In genomic region chr15:78621810-78622402, GRCh38 we compare ENCODE assay signal across 17 cellular contexts. TPM values are rescaled to one million over a fixed set of nuclear protein-coding genes. Genes with fewer than 3 reads are reported as not detected.
DNase-seq lines count a peak whose midpoint lies in the region; ATAC-seq and TF ChIP-seq lines count a peak whose summit lies in the region.
"Had no signal": no experiment of that assay in that cellular context is flagged by ENCODE, and none has a peak within 500 bp of the region (broad histone marks: within the 10 kb centered on the region; RNA-seq: fewer than 3 reads in every experiment).

No MANE protein-coding gene starts in this region.

- H3K36me3 Mint-ChIP-seq in naive thymus-derived CD8-positive, alpha-beta T cell, result no peaks in the 10 kb centered on the region

- peaks cover 2 to 24% (median 18%) of the 10 kb centered on the region in 4 donors for H3K4me1 Mint-ChIP-seq in naive thymus-derived CD8-positive, alpha-beta T cell

- H3K36me3 ChIP-seq in WERI-Rb-1, result peaks cover 60% of the 10 kb centered on the region
- H3K36me3 ChIP-seq in thymus (ENCODE audit: control insufficient read depth, insufficient read depth), result peaks cover 15% of the 10 kb centered on the region
- H3K36me3 ChIP-seq: MG63 had no signal

- H3K4me3 ChIP-seq in WERI-Rb-1 (ENCODE audit: low read depth, low read length) (no peak overlapping the region), thymus (ENCODE audit: low read length) (peak overlapping the region; percentile 87)
- H3K4me3 ChIP-seq: GM23248, MG63 had no signal

- POLR2A ChIA-PET in naive thymus-derived CD8-positive, alpha-beta T cell (lab: Charles Lee), result no interaction called here

- 5% methylated on average over 10 of the region's 10 CpGs for WGBS in thymus

- H3K27ac Mint-ChIP-seq in naive thymus-derived CD8-positive, alpha-beta T cell, result no peak overlapping the region

- H3K27ac ChIP-seq in WERI-Rb-1 (peak overlapping the region; percentile 95), thymus (ENCODE audit: low read depth) (peak overlapping the region; percentile 80)
- H3K27ac ChIP-seq: GM23248 had no signal

- H3K27me3 Mint-ChIP-seq in naive thymus-derived CD8-positive, alpha-beta T cell, result peaks cover 34 to 66% (median 40%) of the 10 kb centered on the region in 5 donors

- ATAC-seq in naive thymus-derived CD8-positive, alpha-beta T cell, result peak in 1 of 2 donors; percentile 58
- no peak for ATAC-seq in HG03571 (IDR thresholded peaks at IDR 0.05; ENCODE audit: unreplicated experiment)

- peak overlapping the region in 6 of 10 donors; percentile 18 to 65 (median 59) for H3K4me3 Mint-ChIP-seq in naive thymus-derived CD8-positive, alpha-beta T cell

- H3K9me3 ChIP-seq in WERI-Rb-1 (ENCODE audit: severe bottlenecking), result no peaks in the 10 kb centered on the region
- H3K9me3 ChIP-seq in thymus (ENCODE audit: control insufficient read depth), result no peaks in the 10 kb centered on the region
- H3K9me3 ChIP-seq: MG63 had no signal

- DNase-seq in activated CD8-positive, alpha-beta memory T cell treated with anti-CD3 and anti-CD28 coated beads for 24 hours, result peak; percentile 42
- DNase-seq in activated CD8-positive, alpha-beta memory T cell treated with anti-CD3 and anti-CD28 coated beads, Interleukin-2, amount 50 U/mL, for 4 hours, result no peak
- no peak for DNase-seq in WERI-Rb-1
- DNase-seq in naive thymus-derived CD8-positive, alpha-beta T cell, result no peak
- no peak for DNase-seq in D341Med (ENCODE audit: low spot score)
- no peak for DNase-seq in inferior parietal cortex (ENCODE audit: extremely low spot score)
- DNase-seq: DMS79, GM23248, KG1, MG63, NCI-H1105 treated with DMSO at 0.1 percent for 48 hours, NCI-H187, NCI-H2171 had no signal

- TF ChIP-seq CTCF in WERI-Rb-1 (IDR thresholded peaks at IDR 0.05; ENCODE audit: low read depth, low read length), result no peak

- H3K4me1 ChIP-seq in thymus (ENCODE audit: control insufficient read depth, insufficient read depth, low read length), result peaks cover 51% of the 10 kb centered on the region

- H3K9me3 Mint-ChIP-seq in naive thymus-derived CD8-positive, alpha-beta T cell, result no peaks in the 10 kb centered on the region

- H3K27me3 ChIP-seq in WERI-Rb-1 (ENCODE audit: insufficient read depth, low read depth, severe bottlenecking), result no peaks in the 10 kb centered on the region
- no peaks in the 10 kb centered on the region for H3K27me3 ChIP-seq in thymus (ENCODE audit: control insufficient read depth, insufficient read depth)

RNA-seq across cellular contexts. Expression of gene CHRNA3, which starts 1.1 kb away (rescaled TPM):
- total RNA-seq in naive thymus-derived CD8-positive, alpha-beta T cell, result not detected
- polyA plus RNA-seq in naive thymus-derived CD8-positive, alpha-beta T cell, result not detected
- 48.3 TPM for polyA plus RNA-seq in thymus
- total RNA-seq: GM23248, NCI-H460 had no signal
- polyA plus RNA-seq: GM23248 had no signal

RNA-seq across cellular contexts. Expression of gene CHRNB4, which starts 19.1 kb away (rescaled TPM):
- total RNA-seq in naive thymus-derived CD8-positive, alpha-beta T cell, result not detected
- polyA plus RNA-seq in naive thymus-derived CD8-positive, alpha-beta T cell, result not detected
- polyA plus RNA-seq in thymus, result 0.62 TPM
- total RNA-seq: A172, GM23248 had no signal
- polyA plus RNA-seq: GM23248 had no signal

RNA-seq across cellular contexts. Expression of gene CHRNA5, which starts 56.6 kb away (rescaled TPM):
- 1 to 10 TPM; 1.3 TPM for total RNA-seq in naive thymus-derived CD8-positive, alpha-beta T cell
- polyA plus RNA-seq in naive thymus-derived CD8-positive, alpha-beta T cell, result under 1 TPM in 2 of 3 donors, not detected in 1; 0.34 to 0.47 TPM
- 1.5 TPM for polyA plus RNA-seq in thymus

Comparison
In these comparisons a context has a peak if more than half of its experiments do, and no peak if none do; other contexts are left out.
1. RNA of gene CHRNA3, which starts 1.1 kb away (polyA plus RNA-seq): 48.3 TPM in thymus (single experiment); not detected in naive thymus-derived CD8-positive, alpha-beta T cell; every median in the first group is over 10 times any median in the second.